In genomic region chr1:32014199-32014936, GRCh38 we compare ENCODE assay signal across 8 cellular contexts. TPM values are rescaled to one million over a fixed set of nuclear protein-coding genes. Genes with fewer than 3 reads are reported as not detected.
DNase-seq lines count a peak whose midpoint lies in the region; ATAC-seq lines count a peak whose summit lies in the region.

No MANE protein-coding gene starts in this region.

- H3K27me3 ChIP-seq in BLaER1 treated with 17β-estradiol and CSF1 and Interleukin-3, amounts not matched to agents 10 nM and 100 nM: no peaks in the 10 kb centered on the region

- peaks cover 46 to 54% (median 50%) of the 10 kb centered on the region in 10 experiments for H3K4me1 ChIP-seq in BLaER1 treated with 17β-estradiol and CSF1 and Interleukin-3, amounts not matched to agents 10 nM and 100 nM

- H3K4me2 ChIP-seq in BLaER1 treated with 17β-estradiol and CSF1 and Interleukin-3, amounts not matched to agents 10 nM and 100 nM: peak overlapping the region; percentile 81 to 97 (median 92)

- H3K9ac ChIP-seq in BLaER1 treated with 17β-estradiol and CSF1 and Interleukin-3, amounts not matched to agents 10 nM and 100 nM: peak overlapping the region; percentile 96 to 100 (median 98)

- no peaks in the 10 kb centered on the region for H3K9me3 ChIP-seq in BLaER1 treated with 17β-estradiol and CSF1 and Interleukin-3, amounts not matched to agents 10 nM and 100 nM (replicated peaks in 1 of 11)

- H3K27ac ChIP-seq in BLaER1 treated with 17β-estradiol and CSF1 and Interleukin-3, amounts not matched to agents 10 nM and 100 nM: peak overlapping the region; percentile 94 to 100 (median 98)

- peak; percentile 21 for ATAC-seq in GM19025 (IDR thresholded peaks at IDR 0.05; ENCODE audit: low read depth, unreplicated experiment)
- ATAC-seq in HG03378 (IDR thresholded peaks at IDR 0.05; ENCODE audit: unreplicated experiment): peak; percentile 17

- H3K4me3 ChIP-seq in BLaER1 treated with 17β-estradiol and CSF1 and Interleukin-3, amounts not matched to agents 10 nM and 100 nM: peak overlapping the region; percentile 83 to 100 (median 96)

- H3K36me3 ChIP-seq in BLaER1 treated with 17β-estradiol and CSF1 and Interleukin-3, amounts not matched to agents 10 nM and 100 nM: peaks cover 14 to 42% (median 37%) of the 10 kb centered on the region in 11 experiments; a peak in 21 of 22 replicates

- H4K20me1 ChIP-seq in BLaER1 treated with 17β-estradiol and CSF1 and Interleukin-3, amounts not matched to agents 10 nM and 100 nM: peaks cover 52 to 56% (median 55%) of the 10 kb centered on the region in 11 experiments

- DNase-seq in SK-N-DZ (ENCODE audit: low spot score): peak; percentile 28
- DNase-seq in anterior cingulate cortex (lab: John Stamatoyannopoulos, UW): peak in 51 of 58 donors; percentile 4 to 71 (median 47)
- DNase-seq in hepatic stellate cell (ENCODE audit: low spot score): peak; percentile 70
- peak; percentile 52 for DNase-seq in putamen (ENCODE audit: low spot score)
- no peak for DNase-seq in cortex of kidney (lab: John Stamatoyannopoulos, UW)

RNA-seq across cellular contexts. Expression of gene KHDRBS1, which starts 0.7 kb away (rescaled TPM):
- polyA plus RNA-seq in SK-N-DZ (2014; cell fraction: cytosol; rRNA removed): 115 and 123 TPM in 2 replicates
- polyA plus RNA-seq in SK-N-DZ (2014; cell fraction: nucleus; rRNA removed): 73.1 and 117 TPM in 2 replicates

RNA-seq across cellular contexts. Expression of gene TMEM39B, which starts 58.4 kb away (rescaled TPM):
- polyA plus RNA-seq in SK-N-DZ (2014; cell fraction: cytosol; rRNA removed): 6.7 and 9.1 TPM in 2 replicates
- 11.0 and 11.9 TPM in 2 replicates for polyA plus RNA-seq in SK-N-DZ (2014; cell fraction: nucleus; rRNA removed)
